23 cellular contexts compared by ENCODE assay signal in genomic region chr1:3679799-3680453, GRCh38. TPM values are rescaled to one million over a fixed set of nuclear protein-coding genes. Genes with fewer than 3 reads are reported as not detected.
A peak's percentile ranks its signal among the peaks of the same experiment; 100 is the strongest.
DNase-seq lines count a peak whose midpoint lies in the region; ATAC-seq, FAIRE-seq and TF ChIP-seq lines count a peak whose summit lies in the region.
"Had no signal": no experiment of that assay in that cellular context is flagged by ENCODE, and none has a peak within 500 bp of the region (broad histone marks: within the 10 kb centered on the region; RNA-seq: fewer than 3 reads in every experiment).

No MANE protein-coding gene starts in this region.

- no peak for TF ChIP-seq CTCF in GM12878 (IDR thresholded peaks at IDR 0.05 in 2 of 3, conservative IDR thresholded peaks at IDR 0.05 in 1 of 3; ENCODE audit: control insufficient read depth in 2 of 3, extremely low read depth in 1 of 3, insufficient read depth in 1 of 3, low read depth in 3 of 3, low read length in 3 of 3)

- no peak for TF ChIP-seq RAD21 in GM12878 (IDR thresholded peaks at IDR 0.05; ENCODE audit: insufficient read depth, low read depth, low read length)

- CTCF ChIA-PET in GM12878 (lab: Yijun Ruan, JAX), result interaction anchor here (1.0 to 1.1 kb wide), 2 partner anchors 26 to 31 kb away, joined by 3 to 5 read pairs; no protein-coding TSS in a partner anchor

- no peak for DNase-seq in activated naive CD8-positive, alpha-beta T cell treated with anti-CD3 and anti-CD28 coated beads, Interleukin-2, amount 10 ng/mL, durations not matched to agents 7 days and 5 days
- DNase-seq in activated naive CD8-positive, alpha-beta T cell treated with anti-CD3 and anti-CD28 coated beads for 36 hours, result no peak
- no peak for DNase-seq in CD4-positive, CD25-positive, alpha-beta regulatory T cell
- DNase-seq in GM12878 (ENCODE audit: low read depth, low spot score) (no peak), memory B cell (ENCODE audit: low spot score in 2 of 2) (no peak), NCI-H2227 (lab: John Stamatoyannopoulos, UW; ENCODE audit: unreplicated experiment) (no peak), NCI-H526 treated with DMSO at 0.1 percent for 48 hours (lab: John Stamatoyannopoulos, UW) (no peak), HuH-7.5 (ENCODE audit: low spot score) (no peak)
- DNase-seq: 8988T, BE2C, Calu3, EL, GOT3, MM.1S, NCI-H1092, NCI-H146, NCI-H2029 treated with DMSO at 0.1 percent for 48 hours, NCI-H510A, NCI-H774, SIG-M5 had no signal

- no peak overlapping the region for H3K4me3 ChIP-seq in CD4-positive, CD25-positive, alpha-beta regulatory T cell (ENCODE audit: low read depth, low read length)
- H3K4me3 ChIP-seq in GM12878, result no peak overlapping the region

- H3K9ac ChIP-seq in GM12878 (ENCODE audit: control insufficient read depth, insufficient read depth, low read length), result no peak overlapping the region

- WGBS in GM12878 (ENCODE audit: insufficient coverage, insufficient replicate concordance, low lambda C conversion rate, missing lambda C conversion rate), result 85% methylated on average over 9 of the region's 9 CpGs

- SMC1A ChIA-PET in GM12878 (lab: Charles Lee; ENCODE audit: uncharacterized antibody, unreplicated experiment), result interaction anchor here (0.9 kb wide), 2 partner anchors 15 to 24 kb away, joined by 3 read pairs; no protein-coding TSS in a partner anchor

- intact Hi-C loops in GM12878 (cut with micrococcal nuclease; ENCODE audit: unreplicated experiment), result no loop called here

- no peaks in the 10 kb centered on the region for H3K27me3 ChIP-seq in CD4-positive, CD25-positive, alpha-beta regulatory T cell (ENCODE audit: control insufficient read depth, insufficient read depth, low read length)
- H3K27me3 ChIP-seq in GM12878 (replicated peaks in 1 of 2; ENCODE audit: control insufficient read depth in 2 of 2, insufficient read depth in 2 of 2, low read length in 1 of 2), result no peaks in the 10 kb centered on the region
- H3K27me3 ChIP-seq: BE2C had no signal

- TF ChIP-seq POLR2A in GM12878 (IDR thresholded peaks at IDR 0.05; ENCODE audit: low read depth, low read length), result no peak

- peaks cover 17% of the 10 kb centered on the region for H3K4me1 Mint-ChIP-seq in activated naive CD8-positive, alpha-beta T cell treated with anti-CD3 and anti-CD28 coated beads, Interleukin-2, amount 10 ng/mL, durations not matched to agents 7 days and 5 days
- peaks cover 16% of the 10 kb centered on the region for H3K4me1 Mint-ChIP-seq in activated naive CD8-positive, alpha-beta T cell treated with anti-CD3 and anti-CD28 coated beads for 36 hours
- H3K4me1 Mint-ChIP-seq in CD4-positive, CD25-positive, alpha-beta regulatory T cell, result peaks cover 0 to 35% (median 7%) of the 10 kb centered on the region in 4 donors
- peaks cover 43% of the 10 kb centered on the region for H3K4me1 Mint-ChIP-seq in memory B cell

- no peaks in the 10 kb centered on the region; the same call in 1 of the 2 replicates for H4K20me1 ChIP-seq in GM12878 (ENCODE audit: control insufficient read depth, insufficient read depth)

- no peaks in the 10 kb centered on the region for H3K9me3 ChIP-seq in CD4-positive, CD25-positive, alpha-beta regulatory T cell (ENCODE audit: control insufficient read depth in 2 of 2, low read length in 2 of 2)
- H3K9me3 ChIP-seq in GM12878 (replicated peaks; ENCODE audit: control insufficient read depth, insufficient read depth, low read length), result no peaks in the 10 kb centered on the region
- H3K9me3 ChIP-seq: BE2C had no signal

- no peaks in the 10 kb centered on the region for H3K4me1 ChIP-seq in CD4-positive, CD25-positive, alpha-beta regulatory T cell (ENCODE audit: control insufficient read depth, insufficient read depth, low read length, poor library complexity, severe bottlenecking)
- peaks cover 46% of the 10 kb centered on the region for H3K4me1 ChIP-seq in GM12878 (ENCODE audit: control insufficient read depth, insufficient read depth, low read length)
- H3K4me1 ChIP-seq: BE2C had no signal

- H3K27ac Mint-ChIP-seq in activated naive CD8-positive, alpha-beta T cell treated with anti-CD3 and anti-CD28 coated beads, Interleukin-2, amount 10 ng/mL, durations not matched to agents 7 days and 5 days, result peak overlapping the region; percentile 58
- no peak overlapping the region for H3K27ac Mint-ChIP-seq in activated naive CD8-positive, alpha-beta T cell treated with anti-CD3 and anti-CD28 coated beads for 36 hours
- H3K27ac Mint-ChIP-seq in CD4-positive, CD25-positive, alpha-beta regulatory T cell, result peak overlapping the region; percentile 52 to 98 (median 86)
- H3K27ac Mint-ChIP-seq in memory B cell, result peak overlapping the region; percentile 76
- H3K27ac Mint-ChIP-seq: CD8-positive, alpha-beta T cell had no signal

- RAD21 ChIA-PET in GM12878 (lab: Charles Lee; ENCODE audit: unreplicated experiment), result interaction anchor here (1.3 kb wide), 1 partner anchor 14 kb away, joined by 6 read pairs; no protein-coding TSS in a partner anchor

- in situ Hi-C loops in GM12878 (cut with MboI), result no loop called here

- no peak overlapping the region for H3K27ac ChIP-seq in CD4-positive, CD25-positive, alpha-beta regulatory T cell (ENCODE audit: insufficient read depth, low read length, poor library complexity, severe bottlenecking)
- no peak overlapping the region for H3K27ac ChIP-seq in GM12878 (ENCODE audit: control insufficient read depth, insufficient read depth)

- H2AFZ ChIP-seq in GM12878 (ENCODE audit: control insufficient read depth, low read depth, low read length), result no peak overlapping the region

- no peaks in the 10 kb centered on the region for H3K36me3 Mint-ChIP-seq in activated naive CD8-positive, alpha-beta T cell treated with anti-CD3 and anti-CD28 coated beads, Interleukin-2, amount 10 ng/mL, durations not matched to agents 7 days and 5 days
- no peaks in the 10 kb centered on the region for H3K36me3 Mint-ChIP-seq in activated naive CD8-positive, alpha-beta T cell treated with anti-CD3 and anti-CD28 coated beads for 36 hours
- H3K36me3 Mint-ChIP-seq in CD4-positive, CD25-positive, alpha-beta regulatory T cell, result no peaks in the 10 kb centered on the region
- no peaks in the 10 kb centered on the region for H3K36me3 Mint-ChIP-seq in memory B cell
- H3K36me3 Mint-ChIP-seq: CD8-positive, alpha-beta T cell had no signal

- BruUV-seq in GM12878 (replicated peaks; lab: Mats Ljungman, UMichigan), result no TSS peak

- H3K79me2 ChIP-seq in GM12878 (ENCODE audit: control insufficient read depth, insufficient read depth, low read length), result peaks cover 44% of the 10 kb centered on the region

- peaks cover 14% of the 10 kb centered on the region for H3K27me3 Mint-ChIP-seq in activated naive CD8-positive, alpha-beta T cell treated with anti-CD3 and anti-CD28 coated beads, Interleukin-2, amount 10 ng/mL, durations not matched to agents 7 days and 5 days
- peaks cover 14% of the 10 kb centered on the region for H3K27me3 Mint-ChIP-seq in activated naive CD8-positive, alpha-beta T cell treated with anti-CD3 and anti-CD28 coated beads for 36 hours
- H3K27me3 Mint-ChIP-seq in CD4-positive, CD25-positive, alpha-beta regulatory T cell, result peaks cover 9% of the 10 kb centered on the region
- H3K27me3 Mint-ChIP-seq in memory B cell, result no peaks in the 10 kb centered on the region

- H3K4me2 ChIP-seq in GM12878 (ENCODE audit: control insufficient read depth, insufficient read depth), result no peak overlapping the region

- H3K36me3 ChIP-seq in CD4-positive, CD25-positive, alpha-beta regulatory T cell (ENCODE audit: control insufficient read depth, insufficient read depth, low read length), result no peaks in the 10 kb centered on the region
- peaks cover 0 to 32% of the 10 kb centered on the region in 2 experiments; a peak in 3 of 4 replicates for H3K36me3 ChIP-seq in GM12878 (ENCODE audit: control insufficient read depth in 2 of 2, insufficient read depth in 2 of 2, low read length in 1 of 2)
- H3K36me3 ChIP-seq: BE2C had no signal

- no peak overlapping the region for H3K4me3 Mint-ChIP-seq in activated naive CD8-positive, alpha-beta T cell treated with anti-CD3 and anti-CD28 coated beads, Interleukin-2, amount 10 ng/mL, durations not matched to agents 7 days and 5 days
- H3K4me3 Mint-ChIP-seq in activated naive CD8-positive, alpha-beta T cell treated with anti-CD3 and anti-CD28 coated beads for 36 hours, result no peak overlapping the region
- no peak overlapping the region for H3K4me3 Mint-ChIP-seq in CD4-positive, CD25-positive, alpha-beta regulatory T cell
- H3K4me3 Mint-ChIP-seq in memory B cell, result peak overlapping the region; percentile 84
- H3K4me3 Mint-ChIP-seq: CD8-positive, alpha-beta T cell had no signal

- no peak for ATAC-seq in activated naive CD8-positive, alpha-beta T cell treated with anti-CD3 and anti-CD28 coated beads, Interleukin-2, amount 10 ng/mL, durations not matched to agents 7 days and 5 days (ENCODE audit: low read depth)
- ATAC-seq in CD4-positive, CD25-positive, alpha-beta regulatory T cell (ENCODE audit: low read depth in 2 of 2), result no peak
- no peak for ATAC-seq in GM12878
- ATAC-seq in memory B cell (ENCODE audit: low read depth), result no peak
- ATAC-seq: CD8-positive, alpha-beta T cell had no signal

- POLR2A ChIA-PET in activated naive CD8-positive, alpha-beta T cell treated with anti-CD3 and anti-CD28 coated beads, Interleukin-2, amount 10 ng/mL, durations not matched to agents 7 days and 5 days (lab: Charles Lee), result no interaction called here
- POLR2A ChIA-PET in GM12878 (lab: Charles Lee), result no interaction called here

- no peak for FAIRE-seq in GM12878 (lab: Jason Lieb, UNC)

- no peak for TF ChIP-seq EP300 in GM12878 (IDR thresholded peaks at IDR 0.05; ENCODE audit: borderline replicate concordance in 1 of 2, control insufficient read depth in 1 of 2, low read depth in 2 of 2, low read length in 2 of 2)

- H3K9me3 Mint-ChIP-seq in activated naive CD8-positive, alpha-beta T cell treated with anti-CD3 and anti-CD28 coated beads, Interleukin-2, amount 10 ng/mL, durations not matched to agents 7 days and 5 days, result no peaks in the 10 kb centered on the region
- H3K9me3 Mint-ChIP-seq in activated naive CD8-positive, alpha-beta T cell treated with anti-CD3 and anti-CD28 coated beads for 36 hours, result no peaks in the 10 kb centered on the region
- peaks cover 0 to 3% (median 0%) of the 10 kb centered on the region in 7 donors for H3K9me3 Mint-ChIP-seq in CD4-positive, CD25-positive, alpha-beta regulatory T cell
- peaks cover 2% of the 10 kb centered on the region for H3K9me3 Mint-ChIP-seq in memory B cell
- H3K9me3 Mint-ChIP-seq: CD8-positive, alpha-beta T cell had no signal

RNA-seq across cellular contexts. Expression of gene TP73, which starts 27.6 kb away (rescaled TPM):
- total RNA-seq in activated naive CD8-positive, alpha-beta T cell treated with anti-CD3 and anti-CD28 coated beads, Interleukin-2, amount 10 ng/mL, durations not matched to agents 7 days and 5 days, result 1 to 10 TPM in 1 of 2 experiments, under 1 TPM in 1; 0.62 to 1.1 TPM
- under 1 TPM; 0.50 to 0.58 TPM for total RNA-seq in activated naive CD8-positive, alpha-beta T cell treated with anti-CD3 and anti-CD28 coated beads for 36 hours
- not detected for total RNA-seq in CD4-positive, CD25-positive, alpha-beta regulatory T cell
- under 1 TPM in 2 of 4 donors, not detected in 2; 0.08 to 0.12 TPM for polyA plus RNA-seq in CD4-positive, CD25-positive, alpha-beta regulatory T cell
- 89.6 and 102 TPM in 2 replicates for total RNA-seq in GM12878 (2013; cell fraction: nucleolus; rRNA removed)
- total RNA-seq in GM12878 (2014; rRNA removed) (18.6 and 20.4 TPM in 2 replicates), GM12878 (2014; rRNA removed; fragmentation: Illumina TruSeq; extraction: Trizol) (7.8 and 8.5 TPM in 2 replicates), GM12878 (2021) (49.6 and 54.2 TPM in 2 replicates)
- 5.6 TPM for polyA plus RNA-seq in GM12878 (2011; ENCODE audit: low read depth)
- polyA plus RNA-seq in GM12878 (2011; rRNA removed) (3.3 and 6.5 TPM in 2 replicates), GM12878 (2014; fragmentation: Illumina TruSeq; extraction: Trizol) (3.4 and 9.3 TPM in 2 replicates), GM12878 (2014; fragmentation: Nextera tagmentation; extraction: Ambion mirVana) (under 1 TPM; 0.08 to 0.22 TPM), GM12878 (2014; rRNA removed) (20.4 and 28.7 TPM in 2 replicates), GM12878 (2016; fragmentation: Nextera tagmentation; extraction: Ambion mirVana) (10 to 100 TPM; 24.8 to 29.4 TPM)
- polyA plus RNA-seq in GM12878 (2011; cell fraction: cytosol; rRNA removed), result 9.1 and 11.1 TPM in 2 replicates
- 63.3 and 74.6 TPM in 2 replicates for polyA plus RNA-seq in GM12878 (2011; cell fraction: nucleus; rRNA removed)
- polyA plus RNA-seq in GM12878 (2012), result 19.5 and 20.0 TPM in 2 replicates
- polyA minus RNA-seq in GM12878 (2011; rRNA and poly(A)+ RNA removed), result 10.9 and 22.2 TPM in 2 replicates
- polyA minus RNA-seq in GM12878 (2011; cell fraction: cytosol; rRNA and poly(A)+ RNA removed), result 13.4 and 15.6 TPM in 2 replicates
- polyA minus RNA-seq in GM12878 (2011; cell fraction: nucleus; rRNA and poly(A)+ RNA removed), result 23.7 and 49.5 TPM in 2 replicates
- total RNA-seq: CD8-positive, alpha-beta T cell; RPMI7951 had no signal
- polyA plus RNA-seq: AG04450 had no signal

RNA-seq across cellular contexts. Expression of gene WRAP73, which starts 30.0 kb away (rescaled TPM):
- 10 to 100 TPM; 40.2 to 41.6 TPM for total RNA-seq in activated naive CD8-positive, alpha-beta T cell treated with anti-CD3 and anti-CD28 coated beads, Interleukin-2, amount 10 ng/mL, durations not matched to agents 7 days and 5 days
- 10 to 100 TPM; 30.2 to 31.2 TPM for total RNA-seq in activated naive CD8-positive, alpha-beta T cell treated with anti-CD3 and anti-CD28 coated beads for 36 hours
- 37.1 TPM for total RNA-seq in CD4-positive, CD25-positive, alpha-beta regulatory T cell
- 10 to 100 TPM; 27.9 to 36.5 (median 33.2) TPM for polyA plus RNA-seq in CD4-positive, CD25-positive, alpha-beta regulatory T cell
- total RNA-seq in GM12878 (2013; cell fraction: nucleolus; rRNA removed), result 44.4 and 44.8 TPM in 2 replicates
- 41.9 and 49.1 TPM in 2 replicates for total RNA-seq in GM12878 (2014; rRNA removed)
- 22.8 and 23.8 TPM in 2 replicates for total RNA-seq in GM12878 (2014; rRNA removed; fragmentation: Illumina TruSeq; extraction: Trizol)
- total RNA-seq in GM12878 (2021), result 37.8 and 44.4 TPM in 2 replicates
- 10.6 TPM for polyA plus RNA-seq in GM12878 (2011; ENCODE audit: low read depth)
- polyA plus RNA-seq in GM12878 (2011; rRNA removed), result 28.7 and 49.1 TPM in 2 replicates
- polyA plus RNA-seq in GM12878 (2011; cell fraction: cytosol; rRNA removed), result 63.6 and 87.5 TPM in 2 replicates
- 186 and 229 TPM in 2 replicates for polyA plus RNA-seq in GM12878 (2011; cell fraction: nucleus; rRNA removed)
- polyA plus RNA-seq in GM12878 (2012), result 21.0 and 25.2 TPM in 2 replicates
- 13.8 and 46.8 TPM in 2 replicates for polyA plus RNA-seq in GM12878 (2014; fragmentation: Illumina TruSeq; extraction: Trizol)
- 1 to 10 TPM; 3.2 to 7.6 TPM for polyA plus RNA-seq in GM12878 (2014; fragmentation: Nextera tagmentation; extraction: Ambion mirVana)
- polyA plus RNA-seq in GM12878 (2014; rRNA removed), result 65.8 and 72.6 TPM in 2 replicates
- 10 to 100 TPM; 52.5 to 58.5 TPM for polyA plus RNA-seq in GM12878 (2016; fragmentation: Nextera tagmentation; extraction: Ambion mirVana)
- polyA minus RNA-seq in GM12878 (2011; rRNA and poly(A)+ RNA removed), result 22.7 and 36.0 TPM in 2 replicates
- polyA minus RNA-seq in GM12878 (2011; cell fraction: cytosol; rRNA and poly(A)+ RNA removed), result 15.2 and 22.9 TPM in 2 replicates
- 34.2 and 49.2 TPM in 2 replicates for polyA minus RNA-seq in GM12878 (2011; cell fraction: nucleus; rRNA and poly(A)+ RNA removed)

RNA-seq across cellular contexts. Expression of gene TPRG1L, which starts 55.1 kb away (rescaled TPM):
- total RNA-seq in activated naive CD8-positive, alpha-beta T cell treated with anti-CD3 and anti-CD28 coated beads, Interleukin-2, amount 10 ng/mL, durations not matched to agents 7 days and 5 days, result 10 to 100 TPM; 23.8 to 29.4 TPM
- 1 to 10 TPM; 9.5 to 10.0 TPM for total RNA-seq in activated naive CD8-positive, alpha-beta T cell treated with anti-CD3 and anti-CD28 coated beads for 36 hours
- 26.9 TPM for total RNA-seq in CD4-positive, CD25-positive, alpha-beta regulatory T cell
- polyA plus RNA-seq in CD4-positive, CD25-positive, alpha-beta regulatory T cell, result 10 to 100 TPM; 34.3 to 35.9 (median 35.1) TPM
- total RNA-seq in GM12878 (2013; cell fraction: nucleolus; rRNA removed), result 3.6 and 3.8 TPM in 2 replicates
- total RNA-seq in GM12878 (2014; rRNA removed) (5.3 and 5.8 TPM in 2 replicates), GM12878 (2014; rRNA removed; fragmentation: Illumina TruSeq; extraction: Trizol) (7.3 and 7.6 TPM in 2 replicates), GM12878 (2021) (9.6 and 10.9 TPM in 2 replicates)
- polyA plus RNA-seq in GM12878 (2011; ENCODE audit: low read depth), result 11.2 TPM
- polyA plus RNA-seq in GM12878 (2011; rRNA removed) (14.6 and 16.5 TPM in 2 replicates), GM12878 (2014; fragmentation: Illumina TruSeq; extraction: Trizol) (12.1 and 12.2 TPM in 2 replicates), GM12878 (2014; fragmentation: Nextera tagmentation; extraction: Ambion mirVana) (1 to 10 TPM; 1.5 to 5.2 TPM), GM12878 (2014; rRNA removed) (10.5 and 11.6 TPM in 2 replicates), GM12878 (2016; fragmentation: Nextera tagmentation; extraction: Ambion mirVana) (1 to 10 TPM; 6.9 to 8.3 TPM)
- polyA plus RNA-seq in GM12878 (2011; cell fraction: cytosol; rRNA removed), result 16.9 and 19.2 TPM in 2 replicates
- polyA plus RNA-seq in GM12878 (2011; cell fraction: nucleus; rRNA removed), result 5.5 and 7.1 TPM in 2 replicates
- polyA plus RNA-seq in GM12878 (2012), result 15.3 TPM in 2 replicates
- polyA minus RNA-seq in GM12878 (2011; rRNA and poly(A)+ RNA removed), result 9.4 and 14.6 TPM in 2 replicates
- polyA minus RNA-seq in GM12878 (2011; cell fraction: cytosol; rRNA and poly(A)+ RNA removed), result 5.7 and 6.7 TPM in 2 replicates
- 1.6 and 3.5 TPM in 2 replicates for polyA minus RNA-seq in GM12878 (2011; cell fraction: nucleus; rRNA and poly(A)+ RNA removed)
